ENCODE assay signal across 20 cellular contexts in genomic region chrX:310621-311155, GRCh38. TPM values are rescaled to one million over a fixed set of nuclear protein-coding genes. Genes with fewer than 3 reads are reported as not detected.
A peak's percentile ranks its signal among the peaks of the same experiment; 100 is the strongest.
DNase-seq lines count a peak whose midpoint lies in the region; ATAC-seq and TF ChIP-seq lines count a peak whose summit lies in the region.
"Had no signal": no experiment of that assay in that cellular context is flagged by ENCODE, and none has a peak within 500 bp of the region (broad histone marks: within the 10 kb centered on the region; RNA-seq: fewer than 3 reads in every experiment).

No MANE protein-coding gene starts in this region.

- H3K4me1 Mint-ChIP-seq in activated CD4-positive, alpha-beta T cell treated with anti-CD3 and anti-CD28 coated beads for 36 hours: no peaks in the 10 kb centered on the region
- H3K4me1 Mint-ChIP-seq in chondrocyte (ENCODE audit: low read depth) (no peaks in the 10 kb centered on the region), nephron progenitor cell (no peaks in the 10 kb centered on the region)
- H3K4me1 Mint-ChIP-seq: CD8-positive, alpha-beta memory T cell had no signal

- H3K27ac ChIP-seq in suprapubic skin (no peak overlapping the region), WERI-Rb-1 (no peak overlapping the region), transverse colon (no peak overlapping the region)
- H3K27ac ChIP-seq: BLaER1, GM23248, HL-60, SJCRH30 had no signal

- H3K27me3 ChIP-seq in suprapubic skin (no peaks in the 10 kb centered on the region), WERI-Rb-1 (ENCODE audit: insufficient read depth, low read depth, severe bottlenecking) (no peaks in the 10 kb centered on the region), transverse colon (no peaks in the 10 kb centered on the region)
- H3K27me3 ChIP-seq: BLaER1, SJCRH30 had no signal

- TF ChIP-seq EP300 in suprapubic skin (IDR thresholded peaks at IDR 0.05) (no peak), transverse colon (IDR thresholded peaks at IDR 0.05; ENCODE audit: low read depth) (no peak)

- H3K36me3 ChIP-seq in suprapubic skin: peaks cover 85% of the 10 kb centered on the region
- H3K36me3 ChIP-seq in WERI-Rb-1: peaks cover 66% of the 10 kb centered on the region
- H3K36me3 ChIP-seq in transverse colon: peaks cover 0 to 44% (median 15%) of the 10 kb centered on the region in 4 donors

- no peak overlapping the region for H3K4me3 Mint-ChIP-seq in activated CD4-positive, alpha-beta T cell treated with anti-CD3 and anti-CD28 coated beads for 36 hours
- H3K4me3 Mint-ChIP-seq in chondrocyte (ENCODE audit: unreplicated experiment): no peak overlapping the region
- no peak overlapping the region for H3K4me3 Mint-ChIP-seq in nephron progenitor cell
- H3K4me3 Mint-ChIP-seq: CD8-positive, alpha-beta memory T cell had no signal

- TF ChIP-seq POLR2A in suprapubic skin (IDR thresholded peaks at IDR 0.05) (no peak), transverse colon (IDR thresholded peaks at IDR 0.05) (no peak)

- H3K4me3 ChIP-seq in suprapubic skin (no peak overlapping the region), WERI-Rb-1 (ENCODE audit: low read depth, low read length) (no peak overlapping the region), transverse colon (no peak overlapping the region)
- H3K4me3 ChIP-seq: BLaER1, GM23248, SJCRH30 had no signal

- H3K9me3 Mint-ChIP-seq in activated CD4-positive, alpha-beta T cell treated with anti-CD3 and anti-CD28 coated beads for 36 hours (ENCODE audit: low read depth): no peaks in the 10 kb centered on the region
- H3K9me3 Mint-ChIP-seq in chondrocyte (ENCODE audit: low read depth) (no peaks in the 10 kb centered on the region), nephron progenitor cell (no peaks in the 10 kb centered on the region)
- H3K9me3 Mint-ChIP-seq: CD8-positive, alpha-beta memory T cell had no signal

- H3K4me1 ChIP-seq in suprapubic skin: no peaks in the 10 kb centered on the region
- no peaks in the 10 kb centered on the region for H3K4me1 ChIP-seq in transverse colon
- H3K4me1 ChIP-seq: BLaER1, SJCRH30 had no signal

- TF ChIP-seq CTCF in chondrocyte (IDR thresholded peaks at IDR 0.05) (no peak), nephron progenitor cell (IDR thresholded peaks at IDR 0.05) (no peak), suprapubic skin (IDR thresholded peaks at IDR 0.05) (no peak), WERI-Rb-1 (IDR thresholded peaks at IDR 0.05; ENCODE audit: low read depth, low read length) (no peak), transverse colon (IDR thresholded peaks at IDR 0.05) (no peak)

- no peaks in the 10 kb centered on the region for H3K9me3 ChIP-seq in suprapubic skin
- no peaks in the 10 kb centered on the region for H3K9me3 ChIP-seq in WERI-Rb-1 (ENCODE audit: severe bottlenecking)
- no peaks in the 10 kb centered on the region for H3K9me3 ChIP-seq in transverse colon
- H3K9me3 ChIP-seq: BLaER1, SJCRH30 had no signal

- 90% methylated on average over 2 of the region's 25 CpGs for WGBS in suprapubic skin
- WGBS in transverse colon (ENCODE audit: low coverage in 1 of 2), 2 donors: 91 to 100% methylated on average over 3 to 25 of the region's 25 CpGs

- no peak overlapping the region for H3K27ac Mint-ChIP-seq in activated CD4-positive, alpha-beta T cell treated with anti-CD3 and anti-CD28 coated beads for 36 hours
- no peak overlapping the region for H3K27ac Mint-ChIP-seq in chondrocyte (ENCODE audit: unreplicated experiment)
- peak overlapping the region; percentile 29 for H3K27ac Mint-ChIP-seq in nephron progenitor cell

- H3K27me3 Mint-ChIP-seq in activated CD4-positive, alpha-beta T cell treated with anti-CD3 and anti-CD28 coated beads for 36 hours: no peaks in the 10 kb centered on the region
- H3K27me3 Mint-ChIP-seq in chondrocyte (ENCODE audit: low read depth) (no peaks in the 10 kb centered on the region), nephron progenitor cell (ENCODE audit: low read depth, poor library complexity) (no peaks in the 10 kb centered on the region)
- H3K27me3 Mint-ChIP-seq: CD8-positive, alpha-beta memory T cell had no signal

- no peak for ATAC-seq in activated CD4-positive, alpha-beta T cell treated with anti-CD3 and anti-CD28 coated beads for 36 hours
- ATAC-seq: HCT116 had no signal

- in situ Hi-C loops in transverse colon (cut with MboI; ENCODE audit: low pct_ligation_motif_present in 1 of 4, low pct_unique_long_range_greater_than_20kb in 1 of 4, low sequenced_read_pairs in 3 of 4): no loop called here

- POLR2A ChIA-PET in activated CD4-positive, alpha-beta T cell treated with anti-CD3 and anti-CD28 coated beads for 36 hours (lab: Charles Lee): no interaction called here

- peaks cover 32% of the 10 kb centered on the region for H3K36me3 Mint-ChIP-seq in activated CD4-positive, alpha-beta T cell treated with anti-CD3 and anti-CD28 coated beads for 36 hours (ENCODE audit: low read depth)
- peaks cover 17% of the 10 kb centered on the region for H3K36me3 Mint-ChIP-seq in chondrocyte (ENCODE audit: low read depth)
- H3K36me3 Mint-ChIP-seq in nephron progenitor cell (ENCODE audit: low read depth): peaks cover 60% of the 10 kb centered on the region

- intact Hi-C loops in activated CD4-positive, alpha-beta T cell treated with anti-CD3 and anti-CD28 coated beads for 36 hours (cut with DNase I, micrococcal nuclease): no loop called here
- intact Hi-C loops in transverse colon (cut with DNase I; ENCODE audit: low total_unique reads): no loop called here

- DNase-seq in activated CD4-positive, alpha-beta T cell treated with anti-CD3 and anti-CD28 coated beads for 36 hours: peak; percentile 3
- DNase-seq in activated CD4-positive, alpha-beta T cell treated with anti-CD3 and anti-CD28 coated beads, Interleukin-2, amount 50 U/mL, for 48 hours: no peak
- DNase-seq in chondrocyte (ENCODE audit: low spot score): peak; percentile 82
- no peak for DNase-seq in nephron progenitor cell
- DNase-seq in suprapubic skin (ENCODE audit: low spot score in 2 of 2): peak; percentile 56 to 77
- DNase-seq in LoVo (ENCODE audit: low spot score): no peak
- DNase-seq in WERI-Rb-1: no peak
- no peak for DNase-seq in transverse colon
- DNase-seq: 8988T, DND-41, GM23248, NCI-H1417, NCI-H187 treated with DMSO at 0.1 percent for 48 hours, NCI-H69, OCI-M1, SJCRH30 had no signal

- CTCF ChIA-PET in activated CD4-positive, alpha-beta T cell treated with anti-CD3 and anti-CD28 coated beads for 36 hours (lab: Charles Lee): no interaction called here

RNA-seq across cellular contexts. Expression of gene GTPBP6, which starts 7.9 kb away (rescaled TPM):
- total RNA-seq in activated CD4-positive, alpha-beta T cell treated with anti-CD3 and anti-CD28 coated beads for 36 hours: 10 to 100 TPM; 54.5 to 60.2 TPM
- total RNA-seq in chondrocyte (37.6 to 42.2 TPM (median 42.0 TPM) in 3 replicates), suprapubic skin (10 to 100 TPM; 29.7 to 36.4 (median 34.3) TPM), transverse colon (10 to 100 TPM; 30.6 to 60.2 (median 36.0) TPM)

RNA-seq across cellular contexts. Expression of gene PLCXD1, which starts 29.5 kb away (rescaled TPM):
- total RNA-seq in activated CD4-positive, alpha-beta T cell treated with anti-CD3 and anti-CD28 coated beads for 36 hours: 100 to 1,000 TPM in 1 of 2 experiments, 10 to 100 TPM in 1; 92.8 to 127 TPM
- total RNA-seq in chondrocyte (6.8 to 8.0 TPM (median 7.7 TPM) in 3 replicates), suprapubic skin (10 to 100 TPM; 22.4 to 78.3 (median 54.2) TPM), transverse colon (10 to 100 TPM in 3 of 4 donors, 1 to 10 TPM in 1; 3.8 to 21.3 (median 13.8) TPM)

Comparison
In these comparisons a context has a peak if more than half of its experiments do, and no peak if none do; other contexts are left out.
1. DNase-seq: peak in activated CD4-positive, alpha-beta T cell treated with anti-CD3 and anti-CD28 coated beads for 36 hours (single experiment), chondrocyte (single experiment) and suprapubic skin (2 of 2); none in activated CD4-positive, alpha-beta T cell treated with anti-CD3 and anti-CD28 coated beads, Interleukin-2, amount 50 U/mL, for 48 hours (0 of 2), nephron progenitor cell (single experiment), LoVo (single experiment), WERI-Rb-1 (single experiment) and transverse colon (single experiment).